Comparison of ENCODE assay signal across 8 cellular contexts in genomic region chr16:46908540-46909372, GRCh38. TPM values are rescaled to one million over a fixed set of nuclear protein-coding genes. Genes with fewer than 3 reads are reported as not detected.
DNase-seq lines count a peak whose midpoint lies in the region; ATAC-seq, FAIRE-seq and TF ChIP-seq lines count a peak whose summit lies in the region.

No MANE protein-coding gene starts in this region.

- H4K20me1 ChIP-seq in PC-9 (ENCODE audit: insufficient read depth), result peaks cover 29% of the 10 kb centered on the region

- H2AFZ ChIP-seq in PC-9, result no peak overlapping the region

- H3K9me3 ChIP-seq in BE2C (no peaks in the 10 kb centered on the region), PC-9 (ENCODE audit: insufficient read depth, low read depth) (no peaks in the 10 kb centered on the region), tibial artery (no peaks in the 10 kb centered on the region)

- H3K36me3 Mint-ChIP-seq in activated T-cell treated with anti-CD3 and anti-CD28 coated beads, Interleukin-2, amount 50 U/mL, for 72 hours (ENCODE audit: insufficient read depth in 2 of 2), result peaks cover 3 to 8% of the 10 kb centered on the region in 2 donors

- H3K36me3 ChIP-seq in BE2C, result peaks cover 17% of the 10 kb centered on the region; the same call in 1 of the 2 replicates
- peaks cover 28% of the 10 kb centered on the region; the same call in 1 of the 2 replicates for H3K36me3 ChIP-seq in PC-9 (ENCODE audit: low read depth)
- peaks cover 0 to 45% (median 5%) of the 10 kb centered on the region in 3 donors for H3K36me3 ChIP-seq in tibial artery

- no peak overlapping the region for H3K4me2 ChIP-seq in PC-9

- H3K9me2 ChIP-seq in PC-9 (ENCODE audit: insufficient read depth), result no peaks in the 10 kb centered on the region

- DNase-seq in BE2C (peak; percentile 74), H54 (ENCODE audit: insufficient read length, low spot score) (peak; percentile 65), PC-9 (peak; percentile 44 to 52), fibroblast of pulmonary artery (ENCODE audit: low read depth) (peak; percentile 74), occipital lobe (lab: John Stamatoyannopoulos, UW) (peak; percentile 27), tibial artery (peak in 1 of 2 donors; percentile 33)
- DNase-seq in activated T-cell treated with anti-CD3 and anti-CD28 coated beads, Interleukin-2, amount 50 U/mL, for 72 hours, result peak; percentile 56 to 59

- intact Hi-C loops in PC-9 (cut with micrococcal nuclease; ENCODE audit: unreplicated experiment) (loop anchor here (1.0 kb wide), 2 partner anchors 54 to 235 kb away; no protein-coding TSS in a partner anchor), tibial artery (cut with DNase I; ENCODE audit: low total_unique reads) (loop anchor here (2.0 to 5.0 kb wide), 2 partner anchors 54 to 236 kb away; no protein-coding TSS in a partner anchor)

- 0 out of 2 replicates have a peak, but pooled peaks cover 3% of the 10 kb centered on the region for H3K4me1 ChIP-seq in BE2C
- no peaks in the 10 kb centered on the region for H3K4me1 ChIP-seq in PC-9 (replicated peaks; ENCODE audit: insufficient read depth)
- H3K4me1 ChIP-seq in tibial artery, result peaks cover 0 to 4% (median 0%) of the 10 kb centered on the region in 4 donors

- TF ChIP-seq POLR2A in H54 (IDR thresholded peaks at IDR 0.05; ENCODE audit: low read depth, low read length), result no peak

- no peaks in the 10 kb centered on the region for H3K9me3 Mint-ChIP-seq in activated T-cell treated with anti-CD3 and anti-CD28 coated beads, Interleukin-2, amount 50 U/mL, for 72 hours

- H3K79me2 ChIP-seq in PC-9 (ENCODE audit: low read depth), result no peaks in the 10 kb centered on the region

- TF ChIP-seq CTCF in BE2C (IDR thresholded peaks at IDR 0.05; ENCODE audit: low read depth, low read length), result peak; percentile 70
- peak; percentile 89 for TF ChIP-seq CTCF in PC-9 (conservative IDR thresholded peaks at IDR 0.05)
- peak; percentile 57 for TF ChIP-seq CTCF in fibroblast of pulmonary artery (IDR thresholded peaks at IDR 0.05; ENCODE audit: low read length, missing control alignments)
- peak; percentile 55 to 76 for TF ChIP-seq CTCF in tibial artery (IDR thresholded peaks at IDR 0.05)

- H3K27ac Mint-ChIP-seq in activated T-cell treated with anti-CD3 and anti-CD28 coated beads, Interleukin-2, amount 50 U/mL, for 72 hours, result no peak overlapping the region

- peaks cover 5% of the 10 kb centered on the region; the same call in 1 of the 2 replicates for H3F3A ChIP-seq in PC-9 (ENCODE audit: insufficient read depth, low read depth)

- BruUV-seq in PC-9 (replicated peaks; lab: Mats Ljungman, UMichigan), result no TSS peak

- CTCF ChIA-PET in PC-9 (lab: Charles Lee), result interaction anchor here (1.4 to 2.3 kb wide), 2 partner anchors 54 to 235 kb away, joined by 11 to 26 read pairs; no protein-coding TSS in a partner anchor

- H3K27me3 Mint-ChIP-seq in activated T-cell treated with anti-CD3 and anti-CD28 coated beads, Interleukin-2, amount 50 U/mL, for 72 hours (ENCODE audit: low read depth), result no peaks in the 10 kb centered on the region

- H3K27ac ChIP-seq in PC-9, result no peak overlapping the region
- no peak overlapping the region for H3K27ac ChIP-seq in tibial artery

- no peaks in the 10 kb centered on the region for H3K27me3 ChIP-seq in BE2C
- H3K27me3 ChIP-seq in PC-9 (ENCODE audit: insufficient read depth, low read depth), result no peaks in the 10 kb centered on the region
- H3K27me3 ChIP-seq in tibial artery, result no peaks in the 10 kb centered on the region

- FAIRE-seq in H54 (lab: Jason Lieb, UNC), result no peak

- peak in 1 of 2 donors; percentile 66 for ATAC-seq in activated T-cell treated with anti-CD3 and anti-CD28 coated beads, Interleukin-2, amount 50 U/mL, for 72 hours (replicated peaks in 1 of 2)
- no peak for ATAC-seq in GM18519 (IDR thresholded peaks at IDR 0.05; ENCODE audit: low FRiP score, unreplicated experiment)

- H3K4me3 ChIP-seq in BE2C (ENCODE audit: low read depth, low read length), result no peak overlapping the region
- H3K4me3 ChIP-seq in PC-9, result no peak overlapping the region
- H3K4me3 ChIP-seq in fibroblast of pulmonary artery (replicated peaks; ENCODE audit: low read depth, low read length), result no peak overlapping the region
- H3K4me3 ChIP-seq in tibial artery, result no peak overlapping the region

- H3K4me1 Mint-ChIP-seq in activated T-cell treated with anti-CD3 and anti-CD28 coated beads, Interleukin-2, amount 50 U/mL, for 72 hours (ENCODE audit: low read depth), result peaks cover 13% of the 10 kb centered on the region

- H3K4me3 Mint-ChIP-seq in activated T-cell treated with anti-CD3 and anti-CD28 coated beads, Interleukin-2, amount 50 U/mL, for 72 hours, result no peak overlapping the region

- POLR2A ChIA-PET in PC-9 (lab: Charles Lee; ENCODE audit: unreplicated experiment), result no interaction called here

RNA-seq across cellular contexts. Expression of gene GPT2, which starts 24.6 kb away (rescaled TPM):
- polyA plus RNA-seq in BE2C (2012; ENCODE audit: insufficient read depth, insufficient read length, low read depth), result 79.1 TPM
- total RNA-seq in PC-9 (2021) (52.8 and 67.2 TPM in 2 replicates), occipital lobe (20.7 TPM)
- total RNA-seq in activated T-cell treated with anti-CD3 and anti-CD28 coated beads, Interleukin-2, amount 50 U/mL, for 72 hours, result 10 to 100 TPM; 36.5 to 38.2 TPM
